In genomic region chr22:32622004-32622761, GRCh38 we compare ENCODE assay signal across 11 cellular contexts.
A peak's percentile ranks its signal among the peaks of the same experiment; 100 is the strongest.
DNase-seq lines count a peak whose midpoint lies in the region; ATAC-seq and TF ChIP-seq lines count a peak whose summit lies in the region.
"Had no signal": no experiment of that assay in that cellular context is flagged by ENCODE, and none has a peak within 500 bp of the region (broad histone marks: within the 10 kb centered on the region; RNA-seq: fewer than 3 reads in every experiment).

No MANE protein-coding gene starts in this region.

- peaks cover 5% of the 10 kb centered on the region for H3K36me3 Mint-ChIP-seq in endothelial cell (ENCODE audit: low read depth, unreplicated experiment)
- H3K36me3 Mint-ChIP-seq in activated naive CD8-positive, alpha-beta T cell treated with anti-CD3 and anti-CD28 coated beads for 36 hours = no peaks in the 10 kb centered on the region

- H3K4me1 Mint-ChIP-seq in endothelial cell (ENCODE audit: unreplicated experiment) = peaks cover 40% of the 10 kb centered on the region
- no peaks in the 10 kb centered on the region for H3K4me1 Mint-ChIP-seq in activated naive CD8-positive, alpha-beta T cell treated with anti-CD3 and anti-CD28 coated beads for 36 hours

- peak overlapping the region; percentile 28 to 57 (median 45) for H3K27ac ChIP-seq in right lobe of liver
- peak overlapping the region; percentile 60 for H3K27ac ChIP-seq in stomach smooth muscle (ENCODE audit: low read length)
- no peak overlapping the region for H3K27ac ChIP-seq in RWPE1

- H3K9me3 ChIP-seq in right lobe of liver = no peaks in the 10 kb centered on the region
- H3K9me3 ChIP-seq in stomach smooth muscle (ENCODE audit: control insufficient read depth in 2 of 2, low read length in 2 of 2) = peaks cover 0 to 4% of the 10 kb centered on the region in 2 donors

- peak overlapping the region; percentile 99 for H3K27ac Mint-ChIP-seq in endothelial cell (ENCODE audit: unreplicated experiment)
- H3K27ac Mint-ChIP-seq in activated naive CD8-positive, alpha-beta T cell treated with anti-CD3 and anti-CD28 coated beads for 36 hours = no peak overlapping the region

- intact Hi-C loops in right lobe of liver (cut with DNase I) = no loop called here

- H3K27me3 ChIP-seq in right lobe of liver (no peaks in the 10 kb centered on the region), stomach smooth muscle (ENCODE audit: control insufficient read depth in 1 of 2, insufficient read depth in 2 of 2, low read length in 2 of 2) (no peaks in the 10 kb centered on the region)

- peaks cover 3% of the 10 kb centered on the region for H3K9me3 Mint-ChIP-seq in endothelial cell (ENCODE audit: unreplicated experiment)
- no peaks in the 10 kb centered on the region for H3K9me3 Mint-ChIP-seq in activated naive CD8-positive, alpha-beta T cell treated with anti-CD3 and anti-CD28 coated beads for 36 hours

- peak overlapping the region; percentile 19 for H3K4me3 Mint-ChIP-seq in endothelial cell (ENCODE audit: unreplicated experiment)
- no peak overlapping the region for H3K4me3 Mint-ChIP-seq in activated naive CD8-positive, alpha-beta T cell treated with anti-CD3 and anti-CD28 coated beads for 36 hours

- peaks cover 2 to 49% (median 19%) of the 10 kb centered on the region in 4 donors for H3K4me1 ChIP-seq in right lobe of liver
- peaks cover 54% of the 10 kb centered on the region for H3K4me1 ChIP-seq in stomach smooth muscle (ENCODE audit: control insufficient read depth, insufficient read depth, low read length)

- peaks cover 7% of the 10 kb centered on the region for H3K27me3 Mint-ChIP-seq in endothelial cell (ENCODE audit: unreplicated experiment)
- H3K27me3 Mint-ChIP-seq in activated naive CD8-positive, alpha-beta T cell treated with anti-CD3 and anti-CD28 coated beads for 36 hours = peaks cover 3% of the 10 kb centered on the region

- H3K36me3 ChIP-seq in right lobe of liver (no peaks in the 10 kb centered on the region), stomach smooth muscle (ENCODE audit: control insufficient read depth in 2 of 2, insufficient read depth in 2 of 2, low read length in 2 of 2) (no peaks in the 10 kb centered on the region)

- TF ChIP-seq POLR2A in right lobe of liver (IDR thresholded peaks at IDR 0.05) = no peak

- peak overlapping the region; percentile 13 to 55 for H3K9ac ChIP-seq in stomach smooth muscle (ENCODE audit: low read length in 2 of 2)

- ATAC-seq in right lobe of liver = peak in 3 of 4 donors; percentile 11 to 37 (median 23)

- H3K4me3 ChIP-seq in right lobe of liver (no peak overlapping the region), stomach smooth muscle (ENCODE audit: low read length in 2 of 2) (peak overlapping the region in 1 of 2 donors; percentile 8)

- CTCF ChIA-PET in RWPE1 (lab: Yijun Ruan, JAX) = interaction anchor here (0.6 kb wide), 1 partner anchor 27 kb away, joined by 5 read pairs; no protein-coding TSS in a partner anchor

- no peak for TF ChIP-seq CTCF in endothelial cell (IDR thresholded peaks at IDR 0.05; ENCODE audit: unreplicated experiment)
- no peak for TF ChIP-seq CTCF in right lobe of liver (IDR thresholded peaks at IDR 0.05)
- no peak for TF ChIP-seq CTCF in RWPE1 (conservative IDR thresholded peaks at IDR 0.05; ENCODE audit: low read depth)

- DNase-seq in HK-2 (ENCODE audit: unreplicated experiment) (peak; percentile 5), endothelial cell (ENCODE audit: low spot score) (peak; percentile 67), right lobe of liver (no peak), NCI-H1694 (lab: John Stamatoyannopoulos, UW) (no peak), RWPE1 (ENCODE audit: low spot score) (no peak), NCI-H2227 (lab: John Stamatoyannopoulos, UW; ENCODE audit: unreplicated experiment) (no peak)
- DNase-seq in activated naive CD8-positive, alpha-beta T cell treated with anti-CD3 and anti-CD28 coated beads for 36 hours = no peak
- DNase-seq: dermis blood vessel endothelial cell, NCI-H1436, T-helper 9 cell had no signal

- 29% methylated on average over 5 of the region's 10 CpGs for WGBS in right lobe of liver (ENCODE audit: insufficient coverage, low coverage, low lambda C conversion rate, missing lambda C conversion rate)

- POLR2A ChIA-PET in RWPE1 (lab: Yijun Ruan, JAX; ENCODE audit: low non-redundant PET) = no interaction called here

Comparison
In these comparisons a context has a peak if more than half of its experiments do, and no peak if none do; other contexts are left out.
1. DNase-seq: peak in HK-2 (single experiment) and endothelial cell (single experiment); none in right lobe of liver (0 of 3), activated naive CD8-positive, alpha-beta T cell treated with anti-CD3 and anti-CD28 coated beads for 36 hours (single experiment), NCI-H1694 (single experiment), RWPE1 (single experiment) and NCI-H2227 (single experiment).